Comparison of ENCODE assay signal across 8 cellular contexts in the genomic region with DNA sequence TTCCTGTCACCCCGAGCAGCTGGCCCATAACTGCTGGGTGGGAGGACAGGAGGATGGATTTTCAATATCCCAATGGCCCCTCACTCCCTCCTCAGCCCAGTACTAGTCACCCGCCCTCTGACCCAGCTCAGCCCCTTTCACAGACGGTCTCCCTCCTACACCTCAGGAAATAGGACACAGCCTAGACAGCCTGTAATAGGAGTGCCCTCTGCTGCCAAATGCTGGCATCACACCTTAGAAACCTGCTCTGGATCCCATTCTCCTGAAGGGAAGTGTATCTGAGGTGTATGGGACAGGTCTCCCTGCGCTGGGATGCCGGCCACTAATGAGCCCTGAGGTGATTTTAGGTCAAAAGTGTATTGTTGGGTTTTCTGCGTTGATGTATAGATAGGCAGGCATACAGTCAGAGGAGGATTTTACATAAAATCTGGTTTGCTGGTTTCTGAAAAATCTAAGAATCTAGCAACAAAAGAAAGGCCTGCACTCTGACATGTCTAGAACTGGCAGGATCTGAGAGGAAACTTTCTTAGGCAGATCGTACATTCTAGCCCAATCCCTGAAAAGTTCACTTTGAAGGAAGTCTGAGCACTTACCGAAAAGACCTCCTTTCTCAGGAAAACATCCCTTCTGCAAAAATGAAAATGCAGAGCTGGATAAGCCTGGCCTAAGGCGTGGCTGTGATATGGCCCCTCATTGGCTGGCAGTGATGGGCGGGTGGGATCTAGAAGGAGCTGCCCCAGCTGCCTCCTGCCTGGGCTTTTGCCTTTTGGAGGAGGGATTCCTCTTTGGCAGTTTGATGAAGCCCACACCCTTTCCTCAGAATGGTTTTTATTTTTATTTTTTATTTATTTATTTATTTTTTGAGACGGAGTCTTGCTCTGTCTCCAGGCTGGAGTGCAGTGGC. TPM values are rescaled to one million over a fixed set of nuclear protein-coding genes. Genes with fewer than 3 reads are reported as not detected.
DNase-seq lines count a peak whose midpoint lies in the region; ATAC-seq, FAIRE-seq and TF ChIP-seq lines count a peak whose summit lies in the region.

No MANE protein-coding gene starts in this region.

- DNase-seq in AG10803 (ENCODE audit: low read depth), result peak; percentile 66
- peak; percentile 67 for DNase-seq in NCI-H226
- peak; percentile 52 for DNase-seq in activated CD4-positive, CD25-positive, alpha-beta regulatory T cell treated with anti-CD3 and anti-CD28 coated beads, Interleukin-2, amount 50 U/mL, for 72 hours
- DNase-seq in cerebellum (ENCODE audit: low spot score), result peak; percentile 74
- DNase-seq in HepG2 (ENCODE audit: low spot score), result peak; percentile 70
- peak; percentile 28 to 50 (median 42) for DNase-seq in stimulated activated CD4-positive, alpha-beta T cell treated with anti-CD3 and anti-CD28 coated beads, TNF-alpha, amount 100 ng/mL, for 48 hours (ENCODE audit: low read depth in 3 of 3)

- peak; percentile 83 for FAIRE-seq in HepG2 (lab: Jason Lieb, UNC)

- in situ Hi-C loops in HepG2 (cut with HindIII; ENCODE audit: extremely low pct_ligation_motif_present, low pct_unique_long_range_greater_than_20kb), result loop anchor here (5.0 kb wide), 1 partner anchor 52 kb away; no protein-coding TSS in a partner anchor

- H3K4me2 ChIP-seq in HepG2 (ENCODE audit: low read depth, low read length), result peak overlapping the region; percentile 46; the same call in 1 of the 2 replicates

- no peaks in the 10 kb centered on the region for H3K79me2 ChIP-seq in HepG2 (ENCODE audit: insufficient read depth, low read length)

- CTCF ChIA-PET in HepG2 (lab: Yijun Ruan, JAX; ENCODE audit: low intra/inter-chr PET ratio, low total read pairs), result interaction anchor here (3.1 kb wide), 1 partner anchor 50 kb away, joined by 64 read pairs; no protein-coding TSS in a partner anchor

- POLR2A ChIA-PET in HepG2 (lab: Yijun Ruan, JAX), result no interaction called here

- no peaks in the 10 kb centered on the region for H3K9me3 ChIP-seq in HepG2 (ENCODE audit: low read length)

- ATAC-seq in GM18909 (IDR thresholded peaks at IDR 0.05; ENCODE audit: poor library complexity, unreplicated experiment) (peak; percentile 62), HG03196 (IDR thresholded peaks at IDR 0.05; ENCODE audit: unreplicated experiment) (peak; percentile 47), HepG2 (peak; percentile 75)

- H3K4me3 ChIP-seq in AG10803 (ENCODE audit: low read length) (no peak overlapping the region), HepG2 (replicated peaks in 1 of 3; ENCODE audit: insufficient read depth in 1 of 3, low read depth in 2 of 3, low read length in 3 of 3) (no peak overlapping the region; a peak in 1 of 6 replicates)

- peak; percentile 78 for TF ChIP-seq RAD21 in HepG2 (CRISPR knock-in tag; IDR thresholded peaks at IDR 0.05)

- 29% methylated on average over 8 of the region's 11 CpGs for WGBS in HepG2 (ENCODE audit: low lambda C conversion rate)

- H3K9ac ChIP-seq in HepG2 (ENCODE audit: insufficient read depth, low read depth, low read length), result no peak overlapping the region

- TF ChIP-seq CTCF in AG10803 (conservative IDR thresholded peaks at IDR 0.05; ENCODE audit: low read length) (peak; percentile 95), HepG2 (CRISPR knock-in tag; IDR thresholded peaks at IDR 0.05) (peak; percentile 95)

- BruUV-seq in HepG2 (replicated peaks; lab: Mats Ljungman, UMichigan), result no TSS peak

- no peak for TF ChIP-seq EP300 in HepG2 (IDR thresholded peaks at IDR 0.05; ENCODE audit: low read depth in 2 of 2, low read length in 2 of 2)
- TF ChIP-seq EP300 in HepG2 (CRISPR knock-in tag; IDR thresholded peaks at IDR 0.05; ENCODE audit: borderline replicate concordance), result no peak

- no peak overlapping the region for H2AFZ ChIP-seq in HepG2 (ENCODE audit: low read length)

- intact Hi-C loops in HepG2 (cut with micrococcal nuclease; ENCODE audit: unreplicated experiment), result loop anchor here (1.0 kb wide), 1 partner anchor 51 kb away; no protein-coding TSS in a partner anchor

- no peaks in the 10 kb centered on the region; a peak in 4 of 5 replicates for H3K27me3 ChIP-seq in HepG2 (ENCODE audit: control insufficient read depth in 1 of 2, insufficient read depth in 2 of 2, low read length in 2 of 2)

- H3K36me3 ChIP-seq in HepG2 (replicated peaks in 1 of 2; ENCODE audit: control insufficient read depth in 1 of 2, insufficient read depth in 2 of 2, low read length in 2 of 2), result no peaks in the 10 kb centered on the region

- H3K27ac ChIP-seq in HepG2 (ENCODE audit: extremely low read length, insufficient read depth, low read length), result no peak overlapping the region

- no peak for TF ChIP-seq POLR2A in HepG2 (IDR thresholded peaks at IDR 0.05; ENCODE audit: insufficient read depth in 1 of 2, low read depth in 2 of 2, low read length in 2 of 2)

- H4K20me1 ChIP-seq in HepG2 (ENCODE audit: insufficient read depth, low read length), result no peaks in the 10 kb centered on the region

- peaks cover 18% of the 10 kb centered on the region for H3K4me1 ChIP-seq in HepG2 (ENCODE audit: insufficient read depth, low read length)

RNA-seq across cellular contexts. Expression of gene DZIP1L, which starts 3.7 kb away (rescaled TPM):
- total RNA-seq in cerebellum (28.6 TPM), HepG2 (2016; rRNA removed; fragmentation: Illumina TruSeq; extraction: Trizol) (1.1 and 1.2 TPM in 2 replicates)
- 0.26 and 0.30 TPM in 2 replicates for total RNA-seq in HepG2 (2016; cell fraction: cytosol; rRNA removed; fragmentation: Illumina TruSeq; extraction: Trizol; ENCODE audit: low read depth)
- 1.1 and 2.5 TPM in 2 replicates for total RNA-seq in HepG2 (2016; cell fraction: insoluble cytoplasmic fraction; rRNA removed; fragmentation: Illumina TruSeq; extraction: Trizol)
- 0.62 and 0.90 TPM in 2 replicates for total RNA-seq in HepG2 (2016; cell fraction: membrane; rRNA removed; fragmentation: Illumina TruSeq; extraction: Trizol)
- 3.9 and 7.0 TPM in 2 replicates for total RNA-seq in HepG2 (2016; cell fraction: nucleus; rRNA removed; fragmentation: Illumina TruSeq; extraction: Trizol)
- polyA plus RNA-seq in HepG2 (2011; rRNA removed), result 0.39 and 0.90 TPM in 2 replicates
- polyA plus RNA-seq in HepG2 (2011; cell fraction: cytosol; rRNA removed), result 0.24 and 0.56 TPM in 2 replicates
- polyA plus RNA-seq in HepG2 (2011; cell fraction: nucleus; rRNA removed), result 5.1 and 5.6 TPM in 2 replicates
- polyA plus RNA-seq in HepG2 (2012), result 0.47 and 0.85 TPM in 2 replicates
- 0.08 and 0.09 TPM in 2 replicates for polyA plus RNA-seq in HepG2 (2016; cell fraction: cytosol; fragmentation: Illumina TruSeq; extraction: Trizol; ENCODE audit: low read depth)
- polyA plus RNA-seq in HepG2 (2016; cell fraction: insoluble cytoplasmic fraction; fragmentation: Illumina TruSeq; extraction: Trizol; ENCODE audit: low read depth), result 0.66 and 0.96 TPM in 2 replicates
- polyA plus RNA-seq in HepG2 (2016; cell fraction: membrane; fragmentation: Illumina TruSeq; extraction: Trizol; ENCODE audit: low read depth), result 0.25 and 0.31 TPM in 2 replicates
- 4.3 and 4.5 TPM in 2 replicates for polyA plus RNA-seq in HepG2 (2016; cell fraction: nucleus; fragmentation: Illumina TruSeq; extraction: Trizol; ENCODE audit: insufficient read depth, low read depth)
- 1.6 and 21.0 TPM in 2 replicates for polyA minus RNA-seq in HepG2 (2011; rRNA and poly(A)+ RNA removed; ENCODE audit: low replicate concordance)
- 0.88 and 1.2 TPM in 2 replicates for polyA minus RNA-seq in HepG2 (2011; cell fraction: cytosol; rRNA and poly(A)+ RNA removed)
- 8.6 and 8.9 TPM in 2 replicates for polyA minus RNA-seq in HepG2 (2011; cell fraction: nucleus; rRNA and poly(A)+ RNA removed)

RNA-seq across cellular contexts. Expression of gene A4GNT, which starts 13.1 kb away (rescaled TPM):
- total RNA-seq in cerebellum (not detected), HepG2 (2016; rRNA removed; fragmentation: Illumina TruSeq; extraction: Trizol) (not detected in 2 replicates)
- total RNA-seq in HepG2 (2016; cell fraction: cytosol; rRNA removed; fragmentation: Illumina TruSeq; extraction: Trizol; ENCODE audit: low read depth), result not detected in 2 replicates
- not detected in 2 replicates for total RNA-seq in HepG2 (2016; cell fraction: insoluble cytoplasmic fraction; rRNA removed; fragmentation: Illumina TruSeq; extraction: Trizol)
- not detected in 2 replicates for total RNA-seq in HepG2 (2016; cell fraction: membrane; rRNA removed; fragmentation: Illumina TruSeq; extraction: Trizol)
- total RNA-seq in HepG2 (2016; cell fraction: nucleus; rRNA removed; fragmentation: Illumina TruSeq; extraction: Trizol), result not detected in 2 replicates
- polyA plus RNA-seq in HepG2 (2011; rRNA removed), result not detected in 2 replicates
- not detected in 2 replicates for polyA plus RNA-seq in HepG2 (2011; cell fraction: cytosol; rRNA removed)
- not detected in 2 replicates for polyA plus RNA-seq in HepG2 (2011; cell fraction: nucleus; rRNA removed)
- polyA plus RNA-seq in HepG2 (2012), result not detected in 2 replicates
- not detected in 2 replicates for polyA plus RNA-seq in HepG2 (2016; cell fraction: cytosol; fragmentation: Illumina TruSeq; extraction: Trizol; ENCODE audit: low read depth)
- not detected in 2 replicates for polyA plus RNA-seq in HepG2 (2016; cell fraction: insoluble cytoplasmic fraction; fragmentation: Illumina TruSeq; extraction: Trizol; ENCODE audit: low read depth)
- polyA plus RNA-seq in HepG2 (2016; cell fraction: membrane; fragmentation: Illumina TruSeq; extraction: Trizol; ENCODE audit: low read depth), result not detected in 2 replicates
- not detected in 2 replicates for polyA plus RNA-seq in HepG2 (2016; cell fraction: nucleus; fragmentation: Illumina TruSeq; extraction: Trizol; ENCODE audit: insufficient read depth, low read depth)
- not detected in 2 replicates for polyA minus RNA-seq in HepG2 (2011; rRNA and poly(A)+ RNA removed; ENCODE audit: low replicate concordance)
- not detected in 2 replicates for polyA minus RNA-seq in HepG2 (2011; cell fraction: cytosol; rRNA and poly(A)+ RNA removed)
- polyA minus RNA-seq in HepG2 (2011; cell fraction: nucleus; rRNA and poly(A)+ RNA removed), result not detected in 2 replicates

RNA-seq across cellular contexts. Expression of gene DBR1, which starts 55.6 kb away (rescaled TPM):
- total RNA-seq in cerebellum (24.0 TPM), HepG2 (2016; rRNA removed; fragmentation: Illumina TruSeq; extraction: Trizol) (16.7 and 22.7 TPM in 2 replicates)
- total RNA-seq in HepG2 (2016; cell fraction: cytosol; rRNA removed; fragmentation: Illumina TruSeq; extraction: Trizol; ENCODE audit: low read depth), result 1.6 and 1.9 TPM in 2 replicates
- total RNA-seq in HepG2 (2016; cell fraction: insoluble cytoplasmic fraction; rRNA removed; fragmentation: Illumina TruSeq; extraction: Trizol), result 18.0 and 23.8 TPM in 2 replicates
- 4.4 and 5.9 TPM in 2 replicates for total RNA-seq in HepG2 (2016; cell fraction: membrane; rRNA removed; fragmentation: Illumina TruSeq; extraction: Trizol)
- total RNA-seq in HepG2 (2016; cell fraction: nucleus; rRNA removed; fragmentation: Illumina TruSeq; extraction: Trizol), result 8.9 and 12.6 TPM in 2 replicates
- 6.1 and 6.4 TPM in 2 replicates for polyA plus RNA-seq in HepG2 (2011; rRNA removed)
- 4.3 and 5.6 TPM in 2 replicates for polyA plus RNA-seq in HepG2 (2011; cell fraction: cytosol; rRNA removed)
- 3.2 and 6.3 TPM in 2 replicates for polyA plus RNA-seq in HepG2 (2011; cell fraction: nucleus; rRNA removed)
- polyA plus RNA-seq in HepG2 (2012), result 4.5 and 6.3 TPM in 2 replicates
- 0.51 and 0.66 TPM in 2 replicates for polyA plus RNA-seq in HepG2 (2016; cell fraction: cytosol; fragmentation: Illumina TruSeq; extraction: Trizol; ENCODE audit: low read depth)
- polyA plus RNA-seq in HepG2 (2016; cell fraction: insoluble cytoplasmic fraction; fragmentation: Illumina TruSeq; extraction: Trizol; ENCODE audit: low read depth), result 17.7 and 18.8 TPM in 2 replicates
- 1.5 and 1.8 TPM in 2 replicates for polyA plus RNA-seq in HepG2 (2016; cell fraction: membrane; fragmentation: Illumina TruSeq; extraction: Trizol; ENCODE audit: low read depth)
- 11.3 and 15.7 TPM in 2 replicates for polyA plus RNA-seq in HepG2 (2016; cell fraction: nucleus; fragmentation: Illumina TruSeq; extraction: Trizol; ENCODE audit: insufficient read depth, low read depth)
- 4.2 and 5.9 TPM in 2 replicates for polyA minus RNA-seq in HepG2 (2011; rRNA and poly(A)+ RNA removed; ENCODE audit: low replicate concordance)
- 4.1 and 5.1 TPM in 2 replicates for polyA minus RNA-seq in HepG2 (2011; cell fraction: cytosol; rRNA and poly(A)+ RNA removed)
- 6.6 and 7.7 TPM in 2 replicates for polyA minus RNA-seq in HepG2 (2011; cell fraction: nucleus; rRNA and poly(A)+ RNA removed)
